In genomic region chr19:52532480-52532879, GRCh38 we compare ENCODE assay signal across 19 cellular contexts. TPM values are rescaled to one million over a fixed set of nuclear protein-coding genes. Genes with fewer than 3 reads are reported as not detected.
DNase-seq lines count a peak whose midpoint lies in the region; ATAC-seq, FAIRE-seq and TF ChIP-seq lines count a peak whose summit lies in the region.
"Had no signal": no experiment of that assay in that cellular context is flagged by ENCODE, and none has a peak within 500 bp of the region (broad histone marks: within the 10 kb centered on the region; RNA-seq: fewer than 3 reads in every experiment).

No MANE protein-coding gene starts in this region.

- H3K27me3 Mint-ChIP-seq in natural killer cell (ENCODE audit: low read depth in 2 of 2) (no peaks in the 10 kb centered on the region), neural crest cell (ENCODE audit: low read depth) (peaks cover 13% of the 10 kb centered on the region)
- no peaks in the 10 kb centered on the region for H3K27me3 Mint-ChIP-seq in natural killer cell treated with Interleukin-12 subunit alpha and Interleukin-12 subunit beta and Interleukin-15 and Interleukin-18, amount 100 ng/mL, for 72 hours
- H3K27me3 Mint-ChIP-seq: CD4-positive, alpha-beta memory T cell had no signal

- CTCF ChIA-PET in K562 (lab: Yijun Ruan, JAX; ENCODE audit: low intra/inter-chr PET ratio) = no interaction called here

- H3K36me3 ChIP-seq in K562 (ENCODE audit: control insufficient read depth, insufficient read depth, low read length) = peaks cover 37% of the 10 kb centered on the region

- no peak overlapping the region for H3K4me3 ChIP-seq in K562
- H3K4me3 ChIP-seq: BLaER1 had no signal

- H3K9me1 ChIP-seq in K562 (ENCODE audit: control insufficient read depth, insufficient read depth, low read length) = no peaks in the 10 kb centered on the region

- intact Hi-C loops in natural killer cell (cut with micrococcal nuclease) = loop anchor here (10.0 kb wide), 1 partner anchor 162 kb away; no protein-coding TSS in a partner anchor
- intact Hi-C loops in K562 (cut with micrococcal nuclease) = no loop called here

- H3K36me3 Mint-ChIP-seq in natural killer cell = peaks cover 7% of the 10 kb centered on the region
- peaks cover 29% of the 10 kb centered on the region for H3K36me3 Mint-ChIP-seq in natural killer cell treated with Interleukin-12 subunit alpha and Interleukin-12 subunit beta and Interleukin-15 and Interleukin-18, amount 100 ng/mL, for 72 hours
- no peaks in the 10 kb centered on the region for H3K36me3 Mint-ChIP-seq in neural crest cell (ENCODE audit: low read depth)

- H3K4me2 ChIP-seq in K562 (ENCODE audit: insufficient read depth, low read length) = no peak overlapping the region
- H3K4me2 ChIP-seq: BLaER1 had no signal

- in situ Hi-C loops in K562 (cut with MboI) = no loop called here

- H3K9me3 ChIP-seq in K562 (replicated peaks; ENCODE audit: control insufficient read depth, insufficient read depth, low read depth, low read length) = no peaks in the 10 kb centered on the region
- H3K9me3 ChIP-seq: BLaER1 had no signal

- peaks cover 3 to 5% of the 10 kb centered on the region in 2 experiments; a peak in 1 of 5 replicates for H3K4me1 ChIP-seq in K562 (replicated peaks in 1 of 2; ENCODE audit: control insufficient read depth in 2 of 2, insufficient read depth in 2 of 2, low read length in 2 of 2)

- H3K4me1 Mint-ChIP-seq in natural killer cell (peaks cover 36 to 41% of the 10 kb centered on the region in 2 donors), neural crest cell (peaks cover 43% of the 10 kb centered on the region)
- peaks cover 29 to 34% of the 10 kb centered on the region in 2 donors for H3K4me1 Mint-ChIP-seq in natural killer cell treated with Interleukin-12 subunit alpha and Interleukin-12 subunit beta and Interleukin-15 and Interleukin-18, amount 100 ng/mL, for 72 hours (ENCODE audit: low read depth in 2 of 2)

- H3K9me3 Mint-ChIP-seq in natural killer cell (no peaks in the 10 kb centered on the region), neural crest cell (no peaks in the 10 kb centered on the region)
- no peaks in the 10 kb centered on the region for H3K9me3 Mint-ChIP-seq in natural killer cell treated with Interleukin-12 subunit alpha and Interleukin-12 subunit beta and Interleukin-15 and Interleukin-18, amount 100 ng/mL, for 72 hours
- H3K9me3 Mint-ChIP-seq: H9 had no signal

- no peak for FAIRE-seq in K562 (lab: Jason Lieb, UNC)
- FAIRE-seq: A204.1, GM12892, GM18507 had no signal

- no peak overlapping the region for H3K9ac ChIP-seq in K562 (ENCODE audit: insufficient read depth in 1 of 2, low read depth in 2 of 2, low read length in 2 of 2)
- H3K9ac ChIP-seq: BLaER1 had no signal

- TF ChIP-seq CTCF in natural killer cell (IDR thresholded peaks at IDR 0.05) (no peak), K562 (IDR thresholded peaks at IDR 0.05 in 2 of 3, conservative IDR thresholded peaks at IDR 0.05 in 1 of 3; ENCODE audit: insufficient read depth in 2 of 3, low read depth in 1 of 3, low read length in 3 of 3) (no peak), neural crest cell (conservative IDR thresholded peaks at IDR 0.05) (no peak)

- TF ChIP-seq EP300 in K562 (IDR thresholded peaks at IDR 0.05; ENCODE audit: low read length) = no peak

- WGBS in K562 (ENCODE audit: insufficient coverage, low coverage, missing lambda C conversion rate) = 95% methylated on average over 2 of the region's 2 CpGs

- TF ChIP-seq RAD21 in K562 (CRISPR knock-in tag; conservative IDR thresholded peaks at IDR 0.05 in 1 of 2, IDR thresholded peaks at IDR 0.05 in 1 of 2) = no peak

- H3K27me3 ChIP-seq in K562 (ENCODE audit: control insufficient read depth in 2 of 2, insufficient read depth in 2 of 2, low read length in 2 of 2) = no peaks in the 10 kb centered on the region
- H3K27me3 ChIP-seq: BLaER1 had no signal

- TF ChIP-seq POLR2A in K562 (conservative IDR thresholded peaks at IDR 0.05) = no peak

- H3K27ac Mint-ChIP-seq in natural killer cell (peak overlapping the region in 1 of 2 donors; percentile 5), neural crest cell (ENCODE audit: unreplicated experiment) (no peak overlapping the region)
- no peak overlapping the region for H3K27ac Mint-ChIP-seq in natural killer cell treated with Interleukin-12 subunit alpha and Interleukin-12 subunit beta and Interleukin-15 and Interleukin-18, amount 100 ng/mL, for 72 hours

- H3K79me2 ChIP-seq in K562 (ENCODE audit: control insufficient read depth, insufficient read depth, low read length) = peaks cover 39% of the 10 kb centered on the region

- H3K27ac ChIP-seq in K562 (ENCODE audit: extremely low read depth, low read depth, low read length) = no peak overlapping the region
- H3K27ac ChIP-seq: BLaER1 had no signal

- no peaks in the 10 kb centered on the region for H4K20me1 ChIP-seq in K562 (replicated peaks; ENCODE audit: control insufficient read depth, insufficient read depth, low read length)

- POLR2A ChIA-PET in K562 (lab: Yijun Ruan, JAX) = no interaction called here

- ATAC-seq in natural killer cell (no peak), K562 (no peak)
- no peak for ATAC-seq in natural killer cell treated with Interleukin-12 subunit alpha and Interleukin-12 subunit beta and Interleukin-15 and Interleukin-18, amount 100 ng/mL, for 72 hours

- H3K4me3 Mint-ChIP-seq in natural killer cell (peak overlapping the region; percentile 13), neural crest cell (peak overlapping the region; percentile 54)
- no peak overlapping the region for H3K4me3 Mint-ChIP-seq in natural killer cell treated with Interleukin-12 subunit alpha and Interleukin-12 subunit beta and Interleukin-15 and Interleukin-18, amount 100 ng/mL, for 72 hours
- H3K4me3 Mint-ChIP-seq: CD14-positive monocyte, H9 had no signal

- no peak overlapping the region for H2AFZ ChIP-seq in K562 (ENCODE audit: low read depth, low read length)

- DNase-seq in natural killer cell = no peak
- DNase-seq in natural killer cell treated with Interleukin-12 subunit alpha and Interleukin-12 subunit beta and Interleukin-15 and Interleukin-18, amount 100 ng/mL, for 72 hours (ENCODE audit: low spot score) = no peak
- no peak for DNase-seq in K562 (ENCODE audit: extremely low read depth in 1 of 4, low spot score in 3 of 4)
- no peak for DNase-seq in neural crest cell (ENCODE audit: low read depth, low spot score)
- no peak for DNase-seq in Ammon's horn (ENCODE audit: low spot score)
- no peak for DNase-seq in NCI-H2107 (lab: John Stamatoyannopoulos, UW)
- DNase-seq in activated CD4-positive, CD25-positive, alpha-beta regulatory T cell treated with anti-CD3 and anti-CD28 coated beads, Interleukin-2, amount 50 U/mL, for 72 hours = no peak
- DNase-seq: AML-193; CD4-positive, alpha-beta memory T cell; DMS153; DMS79; GDM1; GOT3; H9 had no signal

- BruUV-seq in K562 (replicated peaks; lab: Mats Ljungman, UMichigan) = no TSS peak

TF ChIP-seq in K562, 482 proteins besides CTCF, POLR2A, EP300 and RAD21 (continues in another document):
- TF ChIP-seq POLR2B (IDR thresholded peaks at IDR 0.05; ENCODE audit: low read depth, partially characterized antibody) (no peak), HNRNPLL (IDR thresholded peaks at IDR 0.05; ENCODE audit: low read depth, low read length, poor library complexity, severe bottlenecking) (no peak)

RNA-seq across cellular contexts. Expression of gene ZNF808, which starts 5.0 kb away (rescaled TPM):
- total RNA-seq in natural killer cell (10 to 100 TPM; 43.8 to 69.1 (median 49.5) TPM), K562 (2014; rRNA removed) (8.1 and 10.9 TPM in 2 replicates), K562 (2014; rRNA removed; fragmentation: Illumina TruSeq; extraction: Trizol) (19.2 and 22.7 TPM in 2 replicates), K562 (2015; rRNA removed; fragmentation: Illumina TruSeq; extraction: Trizol) (12.9 and 13.0 TPM in 2 replicates), K562 (2021) (20.1 and 20.8 TPM in 2 replicates), neural crest cell (23.4 and 25.9 TPM in 2 replicates)
- 10 to 100 TPM; 34.6 to 42.5 TPM for total RNA-seq in natural killer cell treated with Interleukin-12 subunit alpha and Interleukin-12 subunit beta and Interleukin-15 and Interleukin-18, amount 100 ng/mL, for 72 hours
- 28.3 and 99.4 TPM in 2 replicates for total RNA-seq in K562 (2011; cell fraction: chromatin; rRNA removed; ENCODE audit: low replicate concordance)
- total RNA-seq in K562 (2011; cell fraction: nucleolus; rRNA removed) = 18.7 and 32.1 TPM in 2 replicates
- total RNA-seq in K562 (2011; cell fraction: nucleoplasm; rRNA removed) = 31.3 and 35.0 TPM in 2 replicates
- polyA plus RNA-seq in K562 (2011; rRNA removed) (14.2 and 14.8 TPM in 2 replicates), K562 (2014; fragmentation: Illumina TruSeq; extraction: Trizol) (8.3 and 10.3 TPM in 2 replicates), K562 (2014; fragmentation: Nextera tagmentation; extraction: Ambion mirVana) (1 to 10 TPM; 3.1 to 3.4 TPM), K562 (2014; rRNA removed) (7.3 and 7.8 TPM in 2 replicates)
- polyA plus RNA-seq in K562 (2011; cell fraction: cytosol; rRNA removed) = 2.2 and 6.7 TPM in 2 replicates
- 10.0 and 11.2 TPM in 2 replicates for polyA plus RNA-seq in K562 (2011; cell fraction: nucleus; rRNA removed)
- 3.2 and 4.1 TPM in 2 replicates for polyA plus RNA-seq in K562 (2012)
- polyA minus RNA-seq in K562 (2011; rRNA and poly(A)+ RNA removed) = 69.5 and 80.8 TPM in 2 replicates
- polyA minus RNA-seq in K562 (2011; cell fraction: cytosol; rRNA and poly(A)+ RNA removed) = 11.9 and 13.0 TPM in 2 replicates
- 9.7 and 24.9 TPM in 2 replicates for polyA minus RNA-seq in K562 (2011; cell fraction: nucleus; rRNA and poly(A)+ RNA removed)

RNA-seq across cellular contexts. Expression of gene ZNF701, which starts 37.6 kb away (rescaled TPM):
- 10 to 100 TPM; 27.4 to 41.2 (median 28.4) TPM for total RNA-seq in natural killer cell
- total RNA-seq in natural killer cell treated with Interleukin-12 subunit alpha and Interleukin-12 subunit beta and Interleukin-15 and Interleukin-18, amount 100 ng/mL, for 72 hours = 10 to 100 TPM; 30.7 to 33.4 TPM
- total RNA-seq in K562 (2011; cell fraction: chromatin; rRNA removed; ENCODE audit: low replicate concordance) = 30.6 and 77.6 TPM in 2 replicates
- 22.2 and 27.2 TPM in 2 replicates for total RNA-seq in K562 (2011; cell fraction: nucleolus; rRNA removed)
- total RNA-seq in K562 (2011; cell fraction: nucleoplasm; rRNA removed) = 35.2 and 36.9 TPM in 2 replicates
- total RNA-seq in K562 (2014; rRNA removed) = 8.0 and 9.1 TPM in 2 replicates
- total RNA-seq in K562 (2014; rRNA removed; fragmentation: Illumina TruSeq; extraction: Trizol) = 15.4 and 17.7 TPM in 2 replicates
- 10.1 and 11.3 TPM in 2 replicates for total RNA-seq in K562 (2015; rRNA removed; fragmentation: Illumina TruSeq; extraction: Trizol)
- 12.9 and 15.2 TPM in 2 replicates for total RNA-seq in K562 (2021)
- polyA plus RNA-seq in K562 (2011; rRNA removed) = 15.9 and 16.9 TPM in 2 replicates
- polyA plus RNA-seq in K562 (2011; cell fraction: cytosol; rRNA removed) = 5.1 and 10.3 TPM in 2 replicates
- 16.5 and 19.2 TPM in 2 replicates for polyA plus RNA-seq in K562 (2011; cell fraction: nucleus; rRNA removed)
- 5.4 and 9.6 TPM in 2 replicates for polyA plus RNA-seq in K562 (2012)
- polyA plus RNA-seq in K562 (2014; fragmentation: Illumina TruSeq; extraction: Trizol) = 8.7 and 9.2 TPM in 2 replicates
- 10 to 100 TPM in 1 of 2 experiments, 1 to 10 TPM in 1; 5.3 to 11.1 TPM for polyA plus RNA-seq in K562 (2014; fragmentation: Nextera tagmentation; extraction: Ambion mirVana)
- polyA plus RNA-seq in K562 (2014; rRNA removed) = 9.3 and 9.9 TPM in 2 replicates
- polyA minus RNA-seq in K562 (2011; rRNA and poly(A)+ RNA removed) = 39.2 and 45.7 TPM in 2 replicates
- polyA minus RNA-seq in K562 (2011; cell fraction: cytosol; rRNA and poly(A)+ RNA removed) = 10.8 and 11.6 TPM in 2 replicates
- polyA minus RNA-seq in K562 (2011; cell fraction: nucleus; rRNA and poly(A)+ RNA removed) = 15.9 and 22.9 TPM in 2 replicates
- total RNA-seq in neural crest cell = 17.3 and 18.7 TPM in 2 replicates
